In genomic region chr17:33073416-33073815, GRCh38 we compare ENCODE assay signal across 1 cellular context.
TF ChIP-seq lines count a peak whose summit lies in the region.

No MANE protein-coding gene starts in this region.

TF ChIP-seq in GM23338, 12 proteins besides CTCF, POLR2A, EP300 and RAD21 (continued from another document):
- no peak for TF ChIP-seq ZNF462 (CRISPR knock-in tag; IDR thresholded peaks at IDR 0.05)
- no peak for TF ChIP-seq EZH2 (IDR thresholded peaks at IDR 0.05; ENCODE audit: low read depth, unreplicated experiment)
- no peak for TF ChIP-seq CREB1 (CRISPR knock-in tag; IDR thresholded peaks at IDR 0.05; ENCODE audit: low read depth)
- TF ChIP-seq ZNF114 (CRISPR knock-in tag; IDR thresholded peaks at IDR 0.05) = no peak
